In genomic region chr2:169011698-169012097, GRCh38 we compare ENCODE assay signal across 1 cellular context.
TF ChIP-seq lines count a peak whose summit lies in the region.

No MANE protein-coding gene starts in this region.

TF ChIP-seq in HEK293, 187 proteins besides CTCF, POLR2A, EP300 and RAD21 (continued from another document):
- TF ChIP-seq ZNF692 (tag by site-specific recombination; IDR thresholded peaks at IDR 0.05), result no peak
